In genomic region chr6:168929871-168930450, GRCh38 we compare ENCODE assay signal across 22 cellular contexts.
"Had no signal": no experiment of that assay in that cellular context is flagged by ENCODE, and none has a peak within 500 bp of the region (broad histone marks: within the 10 kb centered on the region; RNA-seq: fewer than 3 reads in every experiment).

No MANE protein-coding gene starts in this region.

- H3K4me1 Mint-ChIP-seq: central memory CD8-positive, alpha-beta T cell; mesothelial cell of epicardium; natural killer cell; stimulated activated naive B cell treated with anti-CD40 and anti-IgM and Interleukin-4, amounts not matched to agents 10 μg/mL and 1 μg/mL and 100 μg/mL, for 72 hours had no signal

- H3K27ac Mint-ChIP-seq: mesothelial cell of epicardium; natural killer cell; stimulated activated naive B cell treated with anti-CD40 and anti-IgM and Interleukin-4, amounts not matched to agents 10 μg/mL and 1 μg/mL and 100 μg/mL, for 72 hours; stimulated activated naive CD8-positive, alpha-beta T cell treated with anti-CD3 and anti-CD28 coated beads, Interleukin-15, Interleukin-2, amounts not matched to agents 100 ng/mL and 50 ng/mL, for 24 hours had no signal

- H3K4me2 ChIP-seq: hepatocyte had no signal

- H3K79me2 ChIP-seq: hepatocyte had no signal

- H3K4me1 ChIP-seq: foreskin keratinocyte, gastroesophageal sphincter, heart left ventricle, left lung, pancreas, right lobe of liver, thyroid gland had no signal

- H3K4me3 Mint-ChIP-seq: central memory CD8-positive, alpha-beta T cell; mesothelial cell of epicardium; natural killer cell; stimulated activated naive B cell treated with anti-CD40 and anti-IgM and Interleukin-4, amounts not matched to agents 10 μg/mL and 1 μg/mL and 100 μg/mL, for 72 hours; stimulated activated naive CD8-positive, alpha-beta T cell treated with anti-CD3 and anti-CD28 coated beads, Interleukin-15, Interleukin-2, amounts not matched to agents 100 ng/mL and 50 ng/mL, for 24 hours had no signal

- H3K9me3 Mint-ChIP-seq: central memory CD8-positive, alpha-beta T cell; natural killer cell; stimulated activated naive CD8-positive, alpha-beta T cell treated with anti-CD3 and anti-CD28 coated beads, Interleukin-15, Interleukin-2, amounts not matched to agents 100 ng/mL and 50 ng/mL, for 24 hours had no signal

- DNase-seq: cortex of kidney; foreskin keratinocyte; heart left ventricle; left cardiac atrium; left lung; mesenchymal stem cell; mucosa of descending colon; natural killer cell; occipital lobe; pancreas; right lobe of liver; small intestine; stimulated activated CD4-positive, alpha-beta T cell treated with anti-CD3 and anti-CD28 coated beads, Interleukin-15, amount 100 ng/mL, for 24 hours; stimulated activated CD4-positive, alpha-beta T cell treated with anti-CD3 and anti-CD28 coated beads, Interleukin-2, amount 100 ng/mL, for 48 hours; stimulated activated naive B cell treated with anti-CD40 and anti-IgM and Interleukin-4, amounts not matched to agents 10 μg/mL and 1 μg/mL and 100 μg/mL, for 72 hours; thyroid gland; trophoblast cell had no signal

- H3K36me3 Mint-ChIP-seq: natural killer cell; stimulated activated naive B cell treated with anti-CD40 and anti-IgM and Interleukin-4, amounts not matched to agents 10 μg/mL and 1 μg/mL and 100 μg/mL, for 72 hours had no signal

- H3K36me3 ChIP-seq: gastroesophageal sphincter, heart left ventricle, left lung, pancreas, right lobe of liver, thyroid gland had no signal

- H3K27ac ChIP-seq: foreskin keratinocyte, gastroesophageal sphincter, heart left ventricle, hepatocyte, left lung, pancreas, right lobe of liver, thyroid gland had no signal

- H3K4me3 ChIP-seq: gastroesophageal sphincter, heart left ventricle, hepatocyte, left lung, mucosa of descending colon, pancreas, right lobe of liver, thyroid gland had no signal

- ATAC-seq: foreskin keratinocyte; gastroesophageal sphincter; heart left ventricle; left cardiac atrium; left lung; mucosa of descending colon; natural killer cell; pancreas; right lobe of liver; stimulated activated naive B cell treated with anti-CD40 and anti-IgM and Interleukin-4, amounts not matched to agents 10 μg/mL and 1 μg/mL and 100 μg/mL, for 72 hours had no signal

- H3K27me3 ChIP-seq: foreskin keratinocyte, gastroesophageal sphincter, hepatocyte, pancreas, right lobe of liver, thyroid gland had no signal

- H3K9me3 ChIP-seq: gastroesophageal sphincter, mucosa of descending colon, pancreas, right lobe of liver, thyroid gland had no signal

- H2AFZ ChIP-seq: hepatocyte had no signal
